In genomic region chr17:41972571-41973411, GRCh38 we compare ENCODE assay signal across 8 cellular contexts. TPM values are rescaled to one million over a fixed set of nuclear protein-coding genes. Genes with fewer than 3 reads are reported as not detected.
DNase-seq lines count a peak whose midpoint lies in the region; ATAC-seq and TF ChIP-seq lines count a peak whose summit lies in the region.

No MANE protein-coding gene starts in this region.

- H3K27ac ChIP-seq in esophagus (ENCODE audit: low read depth in 2 of 2, low read length in 1 of 2) (peak overlapping the region; percentile 14 to 80), ovary (peak overlapping the region; percentile 11 to 76)

- H3K4me3 Mint-ChIP-seq in activated naive CD4-positive, alpha-beta T cell treated with anti-CD3 and anti-CD28 coated beads, Interleukin-2, amount 10 ng/mL, durations not matched to agents 7 days and 5 days = no peak overlapping the region

- ATAC-seq in GM19023 (IDR thresholded peaks at IDR 0.05; ENCODE audit: unreplicated experiment) (peak; percentile 58), GM18858 (IDR thresholded peaks at IDR 0.05; ENCODE audit: unreplicated experiment) (no peak)

- H3K9me3 Mint-ChIP-seq in activated naive CD4-positive, alpha-beta T cell treated with anti-CD3 and anti-CD28 coated beads, Interleukin-2, amount 10 ng/mL, durations not matched to agents 7 days and 5 days = no peaks in the 10 kb centered on the region

- H3K4me1 Mint-ChIP-seq in activated naive CD4-positive, alpha-beta T cell treated with anti-CD3 and anti-CD28 coated beads, Interleukin-2, amount 10 ng/mL, durations not matched to agents 7 days and 5 days = peaks cover 28% of the 10 kb centered on the region

- no peak overlapping the region for H3K27ac Mint-ChIP-seq in activated naive CD4-positive, alpha-beta T cell treated with anti-CD3 and anti-CD28 coated beads, Interleukin-2, amount 10 ng/mL, durations not matched to agents 7 days and 5 days

- peak; percentile 72 for DNase-seq in NCI-H2196 (lab: John Stamatoyannopoulos, UW; ENCODE audit: unreplicated experiment)
- peak; percentile 47 to 74 (median 49) for DNase-seq in ovary
- no peak for DNase-seq in activated naive CD4-positive, alpha-beta T cell treated with anti-CD3 and anti-CD28 coated beads, Interleukin-2, amount 10 ng/mL, durations not matched to agents 7 days and 5 days
- DNase-seq in NOMO-1 (lab: John Stamatoyannopoulos, UW; ENCODE audit: unreplicated experiment in 2 of 2) = no peak
- DNase-seq in NCI-H187 treated with DMSO at 0.1 percent for 48 hours (lab: John Stamatoyannopoulos, UW) = no peak

- CTCF ChIA-PET in activated naive CD4-positive, alpha-beta T cell treated with anti-CD3 and anti-CD28 coated beads, Interleukin-2, amount 10 ng/mL, durations not matched to agents 7 days and 5 days (lab: Charles Lee) = no interaction called here

- WGBS in esophagus, 2 donors = 46 to 53% methylated on average over 21 to 22 of the region's 22 CpGs
- 33 to 50% (median 41%) methylated on average over 22 of the region's 22 CpGs for WGBS in ovary, 3 donors

- peaks cover 54% of the 10 kb centered on the region for H3K36me3 Mint-ChIP-seq in activated naive CD4-positive, alpha-beta T cell treated with anti-CD3 and anti-CD28 coated beads, Interleukin-2, amount 10 ng/mL, durations not matched to agents 7 days and 5 days

- peaks cover 23 to 66% of the 10 kb centered on the region in 2 donors for H3K36me3 ChIP-seq in esophagus (ENCODE audit: control insufficient read depth in 2 of 2, insufficient read depth in 2 of 2, low read length in 1 of 2)
- no peaks in the 10 kb centered on the region for H3K36me3 ChIP-seq in ovary

- H3K4me3 ChIP-seq in esophagus (ENCODE audit: low read depth in 1 of 2, low read length in 2 of 2) = no peak overlapping the region
- H3K4me3 ChIP-seq in ovary = no peak overlapping the region

- TF ChIP-seq CTCF in ovary (IDR thresholded peaks at IDR 0.05) = no peak

- no peak for TF ChIP-seq EP300 in ovary (IDR thresholded peaks at IDR 0.05)

- no peaks in the 10 kb centered on the region for H3K27me3 Mint-ChIP-seq in activated naive CD4-positive, alpha-beta T cell treated with anti-CD3 and anti-CD28 coated beads, Interleukin-2, amount 10 ng/mL, durations not matched to agents 7 days and 5 days

- H3K9me3 ChIP-seq in esophagus (ENCODE audit: control insufficient read depth in 2 of 2, insufficient read depth in 1 of 2, low read depth in 1 of 2, low read length in 1 of 2) = no peaks in the 10 kb centered on the region
- no peaks in the 10 kb centered on the region for H3K9me3 ChIP-seq in ovary

- TF ChIP-seq POLR2A in ovary (IDR thresholded peaks at IDR 0.05) = no peak

- intact Hi-C loops in ovary (cut with DNase I) = loop anchor here in 1 of 4 donors (5.0 kb wide), 1 partner anchor 605 kb away; the partner anchor contains the start of gene PSMC3IP

- peaks cover 24 to 53% of the 10 kb centered on the region in 2 donors for H3K4me1 ChIP-seq in esophagus (ENCODE audit: control insufficient read depth in 2 of 2, insufficient read depth in 2 of 2, low read length in 1 of 2)
- H3K4me1 ChIP-seq in ovary (ENCODE audit: insufficient read depth) = peaks cover 6% of the 10 kb centered on the region

- H3K27me3 ChIP-seq in esophagus (ENCODE audit: control insufficient read depth in 1 of 2, insufficient read depth in 2 of 2, low read length in 2 of 2) (no peaks in the 10 kb centered on the region), ovary (no peaks in the 10 kb centered on the region)

RNA-seq across cellular contexts. Expression of gene CNP, which starts 6.2 kb away (rescaled TPM):
- polyA plus RNA-seq in esophagus (10 to 100 TPM; 45.2 to 49.1 TPM), ovary (10 to 100 TPM; 30.7 to 47.0 TPM)
- total RNA-seq in ovary = 10 to 100 TPM; 30.5 to 88.9 (median 77.5) TPM

RNA-seq across cellular contexts. Expression of gene ODAD4, which starts 42.4 kb away (rescaled TPM):
- polyA plus RNA-seq in esophagus = under 1 TPM; 0.18 to 0.31 TPM
- total RNA-seq in ovary = 10 to 100 TPM in 1 of 7 donors, 1 to 10 TPM in 6; 1.1 to 11.0 (median 2.4) TPM
- polyA plus RNA-seq in ovary = 1 to 10 TPM; 1.7 to 2.1 TPM

RNA-seq across cellular contexts. Expression of gene DNAJC7, which starts 44.4 kb away (rescaled TPM):
- polyA plus RNA-seq in esophagus = 10 to 100 TPM; 55.4 to 66.4 TPM
- total RNA-seq in ovary = 10 to 100 TPM; 37.7 to 92.4 (median 70.1) TPM
- polyA plus RNA-seq in ovary = 100 to 1,000 TPM in 1 of 2 donors, 10 to 100 TPM in 1; 61.1 to 102 TPM

RNA-seq across cellular contexts. Expression of gene NKIRAS2, which starts 47.1 kb away (rescaled TPM):
- 10 to 100 TPM; 28.8 to 32.5 TPM for polyA plus RNA-seq in esophagus
- 10 to 100 TPM; 11.8 to 27.6 (median 22.2) TPM for total RNA-seq in ovary
- 10 to 100 TPM; 23.9 to 25.4 TPM for polyA plus RNA-seq in ovary

RNA-seq across cellular contexts. Expression of gene ACLY, which starts 54.0 kb away (rescaled TPM):
- polyA plus RNA-seq in esophagus (10 to 100 TPM; 16.4 to 27.1 TPM), ovary (10 to 100 TPM; 26.9 to 69.4 TPM)
- total RNA-seq in ovary = 100 to 1,000 TPM in 1 of 7 donors, 10 to 100 TPM in 6; 23.6 to 119 (median 53.4) TPM

Comparison
In these comparisons a context has a peak if more than half of its experiments do, and no peak if none do; other contexts are left out.
1. DNase-seq: peak in NCI-H2196 (single experiment) and ovary (5 of 5); none in activated naive CD4-positive, alpha-beta T cell treated with anti-CD3 and anti-CD28 coated beads, Interleukin-2, amount 10 ng/mL, durations not matched to agents 7 days and 5 days (single experiment), NOMO-1 (0 of 2) and NCI-H187 treated with DMSO at 0.1 percent for 48 hours (single experiment).